In the genomic region with DNA sequence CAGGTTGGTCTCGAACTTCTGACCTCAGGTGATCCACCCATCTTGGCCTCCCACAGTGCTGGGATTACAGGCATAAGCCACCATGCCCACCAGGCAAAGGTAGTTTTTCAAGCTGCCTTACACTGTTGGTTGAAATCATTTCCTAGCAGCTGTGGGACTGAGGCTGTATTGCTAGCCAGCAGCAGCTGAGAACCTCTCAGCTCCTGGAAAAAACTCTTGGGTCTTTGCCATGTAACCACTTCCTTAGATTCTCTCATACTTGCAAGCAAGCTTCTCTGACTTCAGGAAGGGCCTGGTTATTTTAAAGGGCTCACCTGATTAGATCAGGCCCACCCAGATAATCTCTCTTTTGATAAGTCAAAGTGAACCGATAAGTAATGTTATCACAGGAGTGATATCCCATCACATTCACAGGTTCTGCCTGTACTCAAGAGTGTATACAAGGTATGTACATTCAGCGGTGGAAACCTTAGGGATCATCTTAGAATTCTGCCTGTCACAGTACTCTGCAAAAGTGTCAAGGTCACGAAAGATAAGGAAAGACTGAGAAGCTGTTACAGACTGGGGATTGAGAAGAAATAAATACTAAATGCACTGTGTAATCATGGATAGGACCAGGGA, we compare ENCODE assay signal across 18 cellular contexts. TPM values are rescaled to one million over a fixed set of nuclear protein-coding genes. Genes with fewer than 3 reads are reported as not detected.
A peak's percentile ranks its signal among the peaks of the same experiment; 100 is the strongest.
DNase-seq lines count a peak whose midpoint lies in the region; FAIRE-seq and TF ChIP-seq lines count a peak whose summit lies in the region.
"Had no signal": no experiment of that assay in that cellular context is flagged by ENCODE, and none has a peak within 500 bp of the region (broad histone marks: within the 10 kb centered on the region; RNA-seq: fewer than 3 reads in every experiment).

No MANE protein-coding gene starts in this region.

- no peak overlapping the region for H2AFZ ChIP-seq in endothelial cell of umbilical vein (ENCODE audit: low read depth, low read length)

- H3K4me3 Mint-ChIP-seq in glutamatergic neuron (ENCODE audit: unreplicated experiment), result no peak overlapping the region

- H3K36me3 ChIP-seq in MG63 (no peaks in the 10 kb centered on the region), endothelial cell of umbilical vein (ENCODE audit: control insufficient read depth in 2 of 2, extremely low read depth in 1 of 2, insufficient read depth in 2 of 2, low read length in 2 of 2) (no peaks in the 10 kb centered on the region)
- H3K36me3 ChIP-seq: colonic mucosa, esophagus squamous epithelium, suprapubic skin had no signal

- no peaks in the 10 kb centered on the region for H3K79me2 ChIP-seq in endothelial cell of umbilical vein (ENCODE audit: control insufficient read depth, insufficient read depth, low read length)

- POLR2A ChIA-PET in endothelial cell of umbilical vein (lab: Charles Lee), result no interaction called here

- TF ChIP-seq CTCF in endothelial cell of umbilical vein (IDR thresholded peaks at IDR 0.05; ENCODE audit: extremely low read depth in 1 of 2, insufficient read depth in 1 of 2, low read depth in 1 of 2, low read length in 2 of 2) (no peak), glutamatergic neuron (IDR thresholded peaks at IDR 0.05; ENCODE audit: partially characterized antibody, unreplicated experiment) (no peak)

- no peak overlapping the region for H3K4me2 ChIP-seq in endothelial cell of umbilical vein (ENCODE audit: insufficient read depth, low read length)

- H3K27ac Mint-ChIP-seq in glutamatergic neuron (ENCODE audit: unreplicated experiment), result no peak overlapping the region

- no peaks in the 10 kb centered on the region for H3K4me1 Mint-ChIP-seq in glutamatergic neuron (ENCODE audit: low read depth, unreplicated experiment)

- CTCF ChIA-PET in endothelial cell of umbilical vein (lab: Charles Lee), result interaction anchor here (1.3 to 2.3 kb wide), 3 partner anchors 11 to 242 kb away, joined by 5 to 19 read pairs (median 8); no protein-coding TSS in a partner anchor

- dilution Hi-C loops in endothelial cell of umbilical vein (cut with MboI; ENCODE audit: extremely low pct_ligation_motif_present, low sequenced_read_pairs), result no loop called here

- H3K9me3 ChIP-seq in MG63 (no peaks in the 10 kb centered on the region), endothelial cell of umbilical vein (replicated peaks; ENCODE audit: control insufficient read depth, insufficient read depth, low read length) (no peaks in the 10 kb centered on the region)
- H3K9me3 ChIP-seq: colonic mucosa, esophagus squamous epithelium, suprapubic skin had no signal

- no peaks in the 10 kb centered on the region for H3K9me3 Mint-ChIP-seq in glutamatergic neuron (ENCODE audit: unreplicated experiment)

- no peaks in the 10 kb centered on the region for H3K27me3 ChIP-seq in MG63
- H3K27me3 ChIP-seq in endothelial cell of umbilical vein (ENCODE audit: control insufficient read depth in 2 of 2, insufficient read depth in 2 of 2, low read length in 2 of 2), result peaks cover 3 to 6% of the 10 kb centered on the region in 2 experiments
- H3K27me3 ChIP-seq: colonic mucosa, esophagus squamous epithelium, suprapubic skin had no signal

- intact Hi-C loops in endothelial cell of umbilical vein (cut with micrococcal nuclease), result no loop called here

- BruUV-seq in endothelial cell of umbilical vein (replicated peaks; lab: Mats Ljungman, UMichigan), result no TSS peak

- DNase-seq in GF-D8 (lab: John Stamatoyannopoulos, UW), result peak; percentile 90
- peak; percentile 19 for DNase-seq in MG63
- peak; percentile 72 for DNase-seq in endothelial cell of umbilical vein (ENCODE audit: low read depth, low spot score)
- peak; percentile 80 for DNase-seq in myocyte (ENCODE audit: low read depth)
- DNase-seq in mucosa of gallbladder (ENCODE audit: low spot score), result no peak
- DNase-seq in glutamatergic neuron, result no peak
- no peak for DNase-seq in ureter (ENCODE audit: low spot score)
- DNase-seq: activated CD4-positive, alpha-beta T cell treated with anti-CD3 and anti-CD28 coated beads for 4 hours; activated T-cell treated with anti-CD3 and anti-CD28 coated beads, Interleukin-2, amount 50 U/mL, for 48 hours; amniotic stem cell; colonic mucosa; esophagus squamous epithelium; NCI-H82; nucleus accumbens; T-helper 2 cell had no signal

- H4K20me1 ChIP-seq in endothelial cell of umbilical vein (replicated peaks; ENCODE audit: control insufficient read depth, extremely low read depth, insufficient read depth, low read length), result no peaks in the 10 kb centered on the region

- peaks cover 9% of the 10 kb centered on the region for H3K36me3 Mint-ChIP-seq in glutamatergic neuron (ENCODE audit: unreplicated experiment)

- H3K4me3 ChIP-seq in MG63, result no peak overlapping the region
- H3K4me3 ChIP-seq in endothelial cell of umbilical vein (replicated peaks in 1 of 3; ENCODE audit: insufficient read depth in 1 of 3, low read depth in 1 of 3, low read length in 3 of 3), result no peak overlapping the region
- H3K4me3 ChIP-seq: colonic mucosa, esophagus squamous epithelium, suprapubic skin had no signal

- H3K27ac ChIP-seq in endothelial cell of umbilical vein (ENCODE audit: insufficient read depth, low read depth, low read length), result no peak overlapping the region
- H3K27ac ChIP-seq: C4-2B, colonic mucosa, esophagus squamous epithelium, RWPE1, suprapubic skin had no signal

- no peaks in the 10 kb centered on the region for H3K9me1 ChIP-seq in endothelial cell of umbilical vein (replicated peaks; ENCODE audit: control insufficient read depth, extremely low read depth, insufficient read depth, low read length)

- H3K9ac ChIP-seq in endothelial cell of umbilical vein (replicated peaks; ENCODE audit: extremely low read depth, insufficient read depth, low read length), result no peak overlapping the region

- no peaks in the 10 kb centered on the region for H3K27me3 Mint-ChIP-seq in glutamatergic neuron (ENCODE audit: unreplicated experiment)

- FAIRE-seq in endothelial cell of umbilical vein (lab: Jason Lieb, UNC), result no peak

- TF ChIP-seq POLR2A in endothelial cell of umbilical vein (IDR thresholded peaks at IDR 0.05; ENCODE audit: low read depth, low read length), result no peak

- no peaks in the 10 kb centered on the region for H3K4me1 ChIP-seq in endothelial cell of umbilical vein (ENCODE audit: control insufficient read depth, extremely low read depth, insufficient read depth, low read length)
- H3K4me1 ChIP-seq: colonic mucosa had no signal

TF ChIP-seq in endothelial cell of umbilical vein, 7 proteins besides CTCF, POLR2A, EP300 and RAD21:
- TF ChIP-seq JUN (IDR thresholded peaks at IDR 0.05; ENCODE audit: borderline replicate concordance, insufficient read depth, insufficient read length, low read depth) (no peak), POLR2AphosphoS5 (IDR thresholded peaks at IDR 0.05; ENCODE audit: insufficient read depth, low read depth, low read length) (no peak), GATA2 (IDR thresholded peaks at IDR 0.05; ENCODE audit: insufficient read depth, insufficient read length, low read depth, low read length) (no peak), FOS (IDR thresholded peaks at IDR 0.05; ENCODE audit: borderline replicate concordance, insufficient read depth, low read length) (no peak), MYC (IDR thresholded peaks at IDR 0.05; ENCODE audit: low read depth, low read length) (no peak), EZH2 (IDR thresholded peaks at IDR 0.05; ENCODE audit: borderline replicate concordance, low read depth, low read length, severe bottlenecking) (no peak)
- TF ChIP-seq, protein P1, sequence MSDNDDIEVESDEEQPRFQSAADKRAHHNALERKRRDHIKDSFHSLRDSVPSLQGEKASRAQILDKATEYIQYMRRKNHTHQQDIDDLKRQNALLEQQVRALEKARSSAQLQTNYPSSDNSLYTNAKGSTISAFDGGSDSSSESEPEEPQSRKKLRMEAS (IDR thresholded peaks at IDR 0.05; ENCODE audit: insufficient read depth, insufficient read length), result no peak
TF ChIP-seq in endothelial cell of umbilical vein: peak in this region for 0.

RNA-seq across cellular contexts. Expression of a gene that starts 7.4 kb away (rescaled TPM):
- total RNA-seq in MG63 (2014; rRNA removed; shearing (Covaris generic); ENCODE audit: low replicate concordance), result 27.5 and 43.8 TPM in 2 replicates
- total RNA-seq in endothelial cell of umbilical vein (31.5 and 32.6 TPM in 2 replicates), myocyte (32.5 and 35.2 TPM in 2 replicates), mucosa of gallbladder (21.6 TPM), glutamatergic neuron (ENCODE audit: unreplicated experiment) (40.6 TPM), ureter (32.0 TPM)
- 18.1 and 18.6 TPM in 2 replicates for polyA plus RNA-seq in endothelial cell of umbilical vein
- polyA plus RNA-seq in endothelial cell of umbilical vein (2011; cell fraction: cytosol; rRNA removed), result 19.3 and 24.7 TPM in 2 replicates
- polyA plus RNA-seq in endothelial cell of umbilical vein (2011; cell fraction: nucleus; rRNA removed), result 29.4 and 31.7 TPM in 2 replicates
- 29.2 and 34.3 TPM in 2 replicates for polyA plus RNA-seq in endothelial cell of umbilical vein (2012)
- polyA minus RNA-seq in endothelial cell of umbilical vein, result 63.1 and 73.4 TPM in 2 replicates
- 56.2 TPM for polyA minus RNA-seq in endothelial cell of umbilical vein (2011; cell fraction: cytosol; rRNA and poly(A)+ RNA removed)
- polyA minus RNA-seq in endothelial cell of umbilical vein (2011; cell fraction: nucleus; rRNA and poly(A)+ RNA removed), result 24.1 and 39.1 TPM in 2 replicates
- polyA plus RNA-seq in myocyte (2012), result 17.4 TPM

Comparison
In these comparisons a context has a peak if more than half of its experiments do, and no peak if none do; other contexts are left out.
1. DNase-seq: peak in GF-D8 (single experiment), MG63 (single experiment), endothelial cell of umbilical vein (single experiment) and myocyte (single experiment); none in mucosa of gallbladder (single experiment), glutamatergic neuron (single experiment) and ureter (single experiment).